ENCODE assay signal across 8 cellular contexts in genomic region chr3:27633224-27633545, GRCh38.
DNase-seq lines count a peak whose midpoint lies in the region; ATAC-seq and TF ChIP-seq lines count a peak whose summit lies in the region.

No MANE protein-coding gene starts in this region.

- H3K9ac ChIP-seq in endocrine pancreas (ENCODE audit: control insufficient read depth, insufficient read depth, low read length), result peak overlapping the region; percentile 66

- ATAC-seq in HG03025 (IDR thresholded peaks at IDR 0.05; ENCODE audit: low FRiP score, unreplicated experiment) (peak; percentile 41), SK-N-SH treated with all-trans-retinoic acid at 6 μM for 48 hours (no peak)

- no peaks in the 10 kb centered on the region for H3K9me3 ChIP-seq in endocrine pancreas (ENCODE audit: control insufficient read depth, low read length)

- peak overlapping the region; percentile 57 for H3K4me3 ChIP-seq in endocrine pancreas (ENCODE audit: control insufficient read depth, insufficient read depth, low read length)

- peak; percentile 8 for DNase-seq in stimulated activated naive CD4-positive, alpha-beta T cell treated with Interleukin-2 at 50 U/mL for 16 hours (lab: John Stamatoyannopoulos, UW)
- no peak for DNase-seq in stimulated activated naive CD4-positive, alpha-beta T cell (lab: John Stamatoyannopoulos, UW)
- DNase-seq in RPMI7951 (ENCODE audit: low read depth) (peak; percentile 75), myocyte (ENCODE audit: low read depth) (peak; percentile 23), epidermal melanocyte (ENCODE audit: insufficient read length, low spot score) (no peak)

- no peaks in the 10 kb centered on the region for H3K36me3 ChIP-seq in endocrine pancreas (ENCODE audit: control insufficient read depth, insufficient read depth, low read length)

- no peaks in the 10 kb centered on the region for H3K4me1 ChIP-seq in endocrine pancreas (ENCODE audit: control insufficient read depth, insufficient read depth, low read length)

- no peaks in the 10 kb centered on the region for H3K27me3 ChIP-seq in endocrine pancreas (ENCODE audit: control insufficient read depth, insufficient read depth, low read length)

TF ChIP-seq in SK-N-SH treated with all-trans-retinoic acid at 6 μM for 48 hours, 23 proteins besides CTCF, POLR2A, EP300 and RAD21:
- no peak for TF ChIP-seq GLIS3 (CRISPR knock-in tag; IDR thresholded peaks at IDR 0.05)
- TF ChIP-seq, protein P1, sequence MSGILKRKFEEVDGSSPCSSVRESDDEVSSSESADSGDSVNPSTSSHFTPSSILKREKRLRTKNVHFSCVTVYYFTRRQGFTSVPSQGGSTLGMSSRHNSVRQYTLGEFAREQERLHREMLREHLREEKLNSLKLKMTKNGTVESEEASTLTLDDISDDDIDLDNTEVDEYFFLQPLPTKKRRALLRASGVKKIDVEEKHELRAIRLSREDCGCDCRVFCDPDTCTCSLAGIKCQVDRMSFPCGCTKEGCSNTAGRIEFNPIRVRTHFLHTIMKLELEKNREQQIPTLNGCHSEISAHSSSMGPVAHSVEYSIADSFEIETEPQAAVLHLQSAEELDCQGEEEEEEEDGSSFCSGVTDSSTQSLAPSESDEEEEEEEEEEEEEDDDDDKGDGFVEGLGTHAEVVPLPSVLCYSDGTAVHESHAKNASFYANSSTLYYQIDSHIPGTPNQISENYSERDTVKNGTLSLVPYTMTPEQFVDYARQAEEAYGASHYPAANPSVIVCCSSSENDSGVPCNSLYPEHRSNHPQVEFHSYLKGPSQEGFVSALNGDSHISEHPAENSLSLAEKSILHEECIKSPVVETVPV (CRISPR knock-in tag; IDR thresholded peaks at IDR 0.05), result no peak
- no peak for TF ChIP-seq CREB5 (CRISPR knock-in tag; IDR thresholded peaks at IDR 0.05; ENCODE audit: low read depth)
- no peak for TF ChIP-seq ESRRG (CRISPR knock-in tag; IDR thresholded peaks at IDR 0.05)

Comparison
In these comparisons a context has a peak if more than half of its experiments do, and no peak if none do; other contexts are left out.
1. DNase-seq: peak in stimulated activated naive CD4-positive, alpha-beta T cell treated with Interleukin-2 at 50 U/mL for 16 hours (single experiment), RPMI7951 (single experiment) and myocyte (single experiment); none in stimulated activated naive CD4-positive, alpha-beta T cell (0 of 6) and epidermal melanocyte (single experiment).